8 cellular contexts compared by ENCODE assay signal in genomic region chr9:129486496-129487306, GRCh38.
DNase-seq lines count a peak whose midpoint lies in the region; ATAC-seq and TF ChIP-seq lines count a peak whose summit lies in the region.

No MANE protein-coding gene starts in this region.

- H3K27ac ChIP-seq in colonic mucosa: peak overlapping the region; percentile 83
- peak overlapping the region; percentile 98 for H3K27ac ChIP-seq in mesodermal cell (ENCODE audit: low read depth, low read length, severe bottlenecking)
- H3K27ac ChIP-seq in upper lobe of left lung: peak overlapping the region; percentile 98 to 100 (median 99)

- H3K27me3 Mint-ChIP-seq in activated CD4-positive, alpha-beta T cell treated with anti-CD3 and anti-CD28 coated beads, Interleukin-2, amount 10 ng/mL, durations not matched to agents 7 days and 5 days: peaks cover 6% of the 10 kb centered on the region

- DNase-seq in activated CD4-positive, alpha-beta T cell treated with anti-CD3 and anti-CD28 coated beads, Interleukin-2, amount 10 ng/mL, durations not matched to agents 7 days and 5 days: no peak
- DNase-seq in activated CD4-positive, alpha-beta T cell treated with anti-CD3 and anti-CD28 coated beads for 1 hour: no peak
- DNase-seq in colonic mucosa: no peak
- peak in 1 of 2 donors; percentile 60 for DNase-seq in upper lobe of left lung
- DNase-seq in NCI-H1436 (lab: John Stamatoyannopoulos, UW): no peak
- no peak for DNase-seq in NCI-H82 (lab: John Stamatoyannopoulos, UW)

- no peak for TF ChIP-seq CTCF in colonic mucosa (IDR thresholded peaks at IDR 0.05)
- no peak for TF ChIP-seq CTCF in upper lobe of left lung (IDR thresholded peaks at IDR 0.05)

- peaks cover 60% of the 10 kb centered on the region for H3K4me1 Mint-ChIP-seq in activated CD4-positive, alpha-beta T cell treated with anti-CD3 and anti-CD28 coated beads, Interleukin-2, amount 10 ng/mL, durations not matched to agents 7 days and 5 days

- TF ChIP-seq POLR2A in upper lobe of left lung (IDR thresholded peaks at IDR 0.05): no peak

- POLR2A ChIA-PET in activated CD4-positive, alpha-beta T cell treated with anti-CD3 and anti-CD28 coated beads, Interleukin-2, amount 10 ng/mL, durations not matched to agents 7 days and 5 days (lab: Charles Lee): no interaction called here

- WGBS in mesodermal cell (ENCODE audit: insufficient coverage in 2 of 2), 2 experiments: 82% methylated on average over 10 to 11 of the region's 13 CpGs
- WGBS in upper lobe of left lung, 2 donors: 76 to 81% methylated on average over 12 to 13 of the region's 13 CpGs

- intact Hi-C loops in colonic mucosa (cut with DNase I): no loop called here

- TF ChIP-seq EP300 in upper lobe of left lung (IDR thresholded peaks at IDR 0.05): no peak

- CTCF ChIA-PET in activated CD4-positive, alpha-beta T cell treated with anti-CD3 and anti-CD28 coated beads, Interleukin-2, amount 10 ng/mL, durations not matched to agents 7 days and 5 days (lab: Charles Lee): interaction anchor here (0.7 to 1.6 kb wide), 3 partner anchors 9 to 26 kb away, joined by 3 to 7 read pairs (median 4); no protein-coding TSS in a partner anchor

- H3K36me3 ChIP-seq in colonic mucosa (no peaks in the 10 kb centered on the region), mesodermal cell (ENCODE audit: control insufficient read depth, insufficient read depth, low read length) (peaks cover 5% of the 10 kb centered on the region), upper lobe of left lung (no peaks in the 10 kb centered on the region)

- H3K4me1 ChIP-seq in colonic mucosa (peaks cover 10% of the 10 kb centered on the region), mesodermal cell (ENCODE audit: control insufficient read depth, insufficient read depth, low read length, poor library complexity, severe bottlenecking) (peaks cover 73% of the 10 kb centered on the region), upper lobe of left lung (peaks cover 56 to 82% (median 67%) of the 10 kb centered on the region in 4 donors)

- H3K27me3 ChIP-seq in colonic mucosa: no peaks in the 10 kb centered on the region
- no peaks in the 10 kb centered on the region for H3K27me3 ChIP-seq in upper lobe of left lung

- peak overlapping the region in 1 of 2 donors; percentile 81 for H3K9ac ChIP-seq in colonic mucosa (ENCODE audit: low read depth in 2 of 2, low read length in 2 of 2)

- peak overlapping the region; percentile 91 for H3K27ac Mint-ChIP-seq in activated CD4-positive, alpha-beta T cell treated with anti-CD3 and anti-CD28 coated beads, Interleukin-2, amount 10 ng/mL, durations not matched to agents 7 days and 5 days

- peak overlapping the region; percentile 74 for H3K4me3 Mint-ChIP-seq in activated CD4-positive, alpha-beta T cell treated with anti-CD3 and anti-CD28 coated beads, Interleukin-2, amount 10 ng/mL, durations not matched to agents 7 days and 5 days

- ATAC-seq in upper lobe of left lung (ENCODE audit: low FRiP score in 2 of 2) (peak in 1 of 2 donors; percentile 1), GM19035 (IDR thresholded peaks at IDR 0.05; ENCODE audit: unreplicated experiment) (no peak)

- H3K9me3 ChIP-seq in colonic mucosa: no peaks in the 10 kb centered on the region
- H3K9me3 ChIP-seq in mesodermal cell (ENCODE audit: control insufficient read depth, low read length): no peaks in the 10 kb centered on the region
- no peaks in the 10 kb centered on the region for H3K9me3 ChIP-seq in upper lobe of left lung

- no peaks in the 10 kb centered on the region for H3K9me3 Mint-ChIP-seq in activated CD4-positive, alpha-beta T cell treated with anti-CD3 and anti-CD28 coated beads, Interleukin-2, amount 10 ng/mL, durations not matched to agents 7 days and 5 days

- peaks cover 6% of the 10 kb centered on the region for H3K36me3 Mint-ChIP-seq in activated CD4-positive, alpha-beta T cell treated with anti-CD3 and anti-CD28 coated beads, Interleukin-2, amount 10 ng/mL, durations not matched to agents 7 days and 5 days (ENCODE audit: low read depth)

- H3K4me3 ChIP-seq in colonic mucosa: no peak overlapping the region
- no peak overlapping the region for H3K4me3 ChIP-seq in mesodermal cell (ENCODE audit: extremely low read depth, insufficient read depth, low read length, poor library complexity, severe bottlenecking)
- H3K4me3 ChIP-seq in upper lobe of left lung: no peak overlapping the region
